ENCODE assay signal across 1 cellular context in the genomic region with DNA sequence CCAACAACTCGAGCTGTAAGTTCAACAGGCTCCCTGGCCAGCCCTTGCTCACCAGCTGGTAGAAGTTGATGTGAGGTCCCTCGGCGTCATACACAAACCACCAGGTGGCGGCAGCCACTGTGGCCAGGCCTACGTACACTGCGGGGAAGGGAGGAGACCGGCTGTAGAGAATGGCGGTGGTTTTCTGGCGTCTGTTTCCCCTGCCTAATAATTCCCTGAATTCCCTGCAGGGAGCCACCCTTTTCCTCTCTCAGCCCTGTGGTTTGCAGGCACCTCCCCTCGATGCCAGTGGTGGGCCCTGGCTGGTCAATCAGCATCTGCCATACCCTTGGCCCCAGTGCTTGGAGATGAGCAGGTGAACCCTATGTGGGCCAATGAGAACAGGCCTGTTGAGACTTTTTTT.
TF ChIP-seq lines count a peak whose summit lies in the region.

No MANE protein-coding gene starts in this region.

TF ChIP-seq in HepG2, 621 proteins besides CTCF, POLR2A, EP300 and RAD21 (continued from another document):
- TF ChIP-seq, protein P1, sequence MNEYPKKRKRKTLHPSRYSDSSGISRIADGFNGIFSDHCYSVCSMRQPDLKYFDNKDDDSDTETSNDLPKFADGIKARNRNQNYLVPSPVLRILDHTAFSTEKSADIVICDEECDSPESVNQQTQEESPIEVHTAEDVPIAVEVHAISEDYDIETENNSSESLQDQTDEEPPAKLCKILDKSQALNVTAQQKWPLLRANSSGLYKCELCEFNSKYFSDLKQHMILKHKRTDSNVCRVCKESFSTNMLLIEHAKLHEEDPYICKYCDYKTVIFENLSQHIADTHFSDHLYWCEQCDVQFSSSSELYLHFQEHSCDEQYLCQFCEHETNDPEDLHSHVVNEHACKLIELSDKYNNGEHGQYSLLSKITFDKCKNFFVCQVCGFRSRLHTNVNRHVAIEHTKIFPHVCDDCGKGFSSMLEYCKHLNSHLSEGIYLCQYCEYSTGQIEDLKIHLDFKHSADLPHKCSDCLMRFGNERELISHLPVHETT (CRISPR knock-in tag; conservative IDR thresholded peaks at IDR 0.05), result no peak
- TF ChIP-seq SMARCC2 (IDR thresholded peaks at IDR 0.05) (no peak), ZNF264 (CRISPR knock-in tag; IDR thresholded peaks at IDR 0.05) (no peak), SRSF4 (IDR thresholded peaks at IDR 0.05; ENCODE audit: low read depth, low read length, poor library complexity, severe bottlenecking) (no peak), FOSL1 (CRISPR knock-in tag; IDR thresholded peaks at IDR 0.05; ENCODE audit: borderline replicate concordance) (no peak), HOXA5 (CRISPR knock-in tag; IDR thresholded peaks at IDR 0.05) (no peak), RARA (CRISPR knock-in tag; IDR thresholded peaks at IDR 0.05) (no peak), ZC3H4 (CRISPR knock-in tag; IDR thresholded peaks at IDR 0.05; ENCODE audit: borderline replicate concordance) (no peak), ZNF124 (CRISPR knock-in tag; IDR thresholded peaks at IDR 0.05) (no peak), ZNF773 (CRISPR knock-in tag; IDR thresholded peaks at IDR 0.05; ENCODE audit: borderline replicate concordance) (no peak), RCOR2 (CRISPR knock-in tag; IDR thresholded peaks at IDR 0.05) (no peak), SP140L (CRISPR knock-in tag; IDR thresholded peaks at IDR 0.05; ENCODE audit: borderline replicate concordance) (no peak), HMGA1 (CRISPR knock-in tag; conservative IDR thresholded peaks at IDR 0.05) (no peak), SUZ12 (IDR thresholded peaks at IDR 0.05; ENCODE audit: low read depth, low read length) (no peak), ATF1 (CRISPR knock-in tag; IDR thresholded peaks at IDR 0.05) (no peak), PRPF4 (IDR thresholded peaks at IDR 0.05; ENCODE audit: low read depth, low read length, poor library complexity, severe bottlenecking) (no peak)
- TF ChIP-seq, protein P2, sequence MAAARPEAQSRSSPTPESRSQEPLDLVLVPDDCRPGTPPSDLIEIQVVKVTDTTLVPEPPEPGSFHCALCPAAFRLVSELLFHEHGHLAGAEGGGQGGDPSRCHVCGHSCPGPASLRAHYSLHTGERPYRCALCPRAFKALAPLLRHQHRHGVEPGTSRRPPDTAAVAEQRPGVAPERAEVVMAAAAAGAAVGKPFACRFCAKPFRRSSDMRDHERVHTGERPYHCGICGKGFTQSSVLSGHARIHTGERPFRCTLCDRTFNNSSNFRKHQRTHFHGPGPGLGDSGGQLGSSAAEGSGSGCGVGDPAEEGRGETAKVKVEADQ (CRISPR knock-in tag; IDR thresholded peaks at IDR 0.05; ENCODE audit: borderline replicate concordance), result no peak
- TF ChIP-seq, protein P3, sequence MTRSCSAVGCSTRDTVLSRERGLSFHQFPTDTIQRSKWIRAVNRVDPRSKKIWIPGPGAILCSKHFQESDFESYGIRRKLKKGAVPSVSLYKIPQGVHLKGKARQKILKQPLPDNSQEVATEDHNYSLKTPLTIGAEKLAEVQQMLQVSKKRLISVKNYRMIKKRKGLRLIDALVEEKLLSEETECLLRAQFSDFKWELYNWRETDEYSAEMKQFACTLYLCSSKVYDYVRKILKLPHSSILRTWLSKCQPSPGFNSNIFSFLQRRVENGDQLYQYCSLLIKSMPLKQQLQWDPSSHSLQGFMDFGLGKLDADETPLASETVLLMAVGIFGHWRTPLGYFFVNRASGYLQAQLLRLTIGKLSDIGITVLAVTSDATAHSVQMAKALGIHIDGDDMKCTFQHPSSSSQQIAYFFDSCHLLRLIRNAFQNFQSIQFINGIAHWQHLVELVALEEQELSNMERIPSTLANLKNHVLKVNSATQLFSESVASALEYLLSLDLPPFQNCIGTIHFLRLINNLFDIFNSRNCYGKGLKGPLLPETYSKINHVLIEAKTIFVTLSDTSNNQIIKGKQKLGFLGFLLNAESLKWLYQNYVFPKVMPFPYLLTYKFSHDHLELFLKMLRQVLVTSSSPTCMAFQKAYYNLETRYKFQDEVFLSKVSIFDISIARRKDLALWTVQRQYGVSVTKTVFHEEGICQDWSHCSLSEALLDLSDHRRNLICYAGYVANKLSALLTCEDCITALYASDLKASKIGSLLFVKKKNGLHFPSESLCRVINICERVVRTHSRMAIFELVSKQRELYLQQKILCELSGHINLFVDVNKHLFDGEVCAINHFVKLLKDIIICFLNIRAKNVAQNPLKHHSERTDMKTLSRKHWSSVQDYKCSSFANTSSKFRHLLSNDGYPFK (CRISPR knock-in tag; IDR thresholded peaks at IDR 0.05; ENCODE audit: borderline replicate concordance), result no peak
